ENCODE assay signal across 22 cellular contexts in genomic region chr5:170028124-170028523, GRCh38. TPM values are rescaled to one million over a fixed set of nuclear protein-coding genes. Genes with fewer than 3 reads are reported as not detected.
"Had no signal": no experiment of that assay in that cellular context is flagged by ENCODE, and none has a peak within 500 bp of the region (broad histone marks: within the 10 kb centered on the region; RNA-seq: fewer than 3 reads in every experiment).

No MANE protein-coding gene starts in this region.

- H3K36me3 Mint-ChIP-seq: type B pancreatic cell, WTC11 had no signal

- H3K79me2 ChIP-seq: parathyroid adenoma had no signal

- H3K27me3 Mint-ChIP-seq: activated CD4-positive, alpha-beta memory T cell treated with anti-CD3 and anti-CD28 coated beads, Interleukin-2, amount 10 ng/mL, durations not matched to agents 7 days and 5 days; activated CD8-positive, alpha-beta memory T cell treated with anti-CD3 and anti-CD28 coated beads, Interleukin-2, amount 10 ng/mL, durations not matched to agents 7 days and 5 days; activated naive CD8-positive, alpha-beta T cell treated with anti-CD3 and anti-CD28 coated beads, Interleukin-2, amount 10 ng/mL, durations not matched to agents 7 days and 5 days; central memory CD8-positive, alpha-beta T cell; memory B cell; naive B cell; T-cell had no signal

- H3K4me3 Mint-ChIP-seq: activated CD4-positive, alpha-beta memory T cell treated with anti-CD3 and anti-CD28 coated beads, Interleukin-2, amount 10 ng/mL, durations not matched to agents 7 days and 5 days; activated CD8-positive, alpha-beta memory T cell treated with anti-CD3 and anti-CD28 coated beads, Interleukin-2, amount 10 ng/mL, durations not matched to agents 7 days and 5 days; activated naive CD8-positive, alpha-beta T cell treated with anti-CD3 and anti-CD28 coated beads, Interleukin-2, amount 10 ng/mL, durations not matched to agents 7 days and 5 days; central memory CD8-positive, alpha-beta T cell; memory B cell; T-cell; type B pancreatic cell; WTC11 had no signal

- H3K36me3 ChIP-seq: brain microvascular endothelial cell, esophagus muscularis mucosa had no signal

- H3K4me1 ChIP-seq: esophagus muscularis mucosa, parathyroid adenoma, stomach had no signal

- H3K9me3 ChIP-seq: esophagus muscularis mucosa, mucosa of descending colon, stomach had no signal

- H3K27ac Mint-ChIP-seq: activated CD4-positive, alpha-beta memory T cell treated with anti-CD3 and anti-CD28 coated beads, Interleukin-2, amount 10 ng/mL, durations not matched to agents 7 days and 5 days; activated CD8-positive, alpha-beta memory T cell treated with anti-CD3 and anti-CD28 coated beads, Interleukin-2, amount 10 ng/mL, durations not matched to agents 7 days and 5 days; activated naive CD8-positive, alpha-beta T cell treated with anti-CD3 and anti-CD28 coated beads, Interleukin-2, amount 10 ng/mL, durations not matched to agents 7 days and 5 days; activated T-helper 2 cell treated with anti-CD3 and anti-CD28 coated beads, Interferon-gamma antibody, Interleukin-2, Interleukin-4, amounts not matched to agents 10 μg/mL and 5 μg/mL and 100 μg/mL, durations not matched to agents 14 hours and 24 hours and 36 hours; T-cell; type B pancreatic cell; WTC11 had no signal

- H3K27ac ChIP-seq: brain microvascular endothelial cell, coronary artery, esophagus muscularis mucosa, parathyroid adenoma, stomach had no signal

- DNase-seq: activated CD4-positive, alpha-beta memory T cell treated with anti-CD3 and anti-CD28 coated beads, Interleukin-2, amount 10 ng/mL, durations not matched to agents 7 days and 5 days; activated CD4-positive, alpha-beta T cell treated with anti-CD3 and anti-CD28 coated beads for 4 hours; activated CD8-positive, alpha-beta memory T cell treated with anti-CD3 and anti-CD28 coated beads, Interleukin-2, amount 10 ng/mL, durations not matched to agents 7 days and 5 days; activated naive CD4-positive, alpha-beta T cell treated with Interleukin-2 at 50 U/mL for 16 hours; activated naive CD8-positive, alpha-beta T cell treated with anti-CD3 and anti-CD28 coated beads, Interleukin-2, amount 10 ng/mL, durations not matched to agents 7 days and 5 days; activated T-cell treated with anti-CD3 and anti-CD28 coated beads, Interleukin-2, amount 50 U/mL, for 1 hour; anterior cingulate cortex; brain microvascular endothelial cell; mucosa of descending colon; naive B cell; retina; stimulated activated CD4-positive, alpha-beta T cell treated with anti-CD3 and anti-CD28 coated beads, Interleukin-2, amount 100 ng/mL, for 24 hours; stomach; T-cell had no signal

- H3K4me1 Mint-ChIP-seq: activated CD4-positive, alpha-beta memory T cell treated with anti-CD3 and anti-CD28 coated beads, Interleukin-2, amount 10 ng/mL, durations not matched to agents 7 days and 5 days; activated CD8-positive, alpha-beta memory T cell treated with anti-CD3 and anti-CD28 coated beads, Interleukin-2, amount 10 ng/mL, durations not matched to agents 7 days and 5 days; activated naive CD8-positive, alpha-beta T cell treated with anti-CD3 and anti-CD28 coated beads, Interleukin-2, amount 10 ng/mL, durations not matched to agents 7 days and 5 days; memory B cell; WTC11 had no signal

- H2AFZ ChIP-seq: parathyroid adenoma had no signal

- H3K27me3 ChIP-seq: brain microvascular endothelial cell had no signal

- H3K9ac ChIP-seq: parathyroid adenoma had no signal

- ATAC-seq: activated CD8-positive, alpha-beta memory T cell treated with anti-CD3 and anti-CD28 coated beads, Interleukin-2, amount 10 ng/mL, durations not matched to agents 7 days and 5 days; mucosa of descending colon; T-cell; WTC11 had no signal

- H3K4me3 ChIP-seq: coronary artery, esophagus muscularis mucosa, mucosa of descending colon, stomach had no signal

- H3K9me3 Mint-ChIP-seq: activated CD4-positive, alpha-beta memory T cell treated with anti-CD3 and anti-CD28 coated beads, Interleukin-2, amount 10 ng/mL, durations not matched to agents 7 days and 5 days; activated naive CD8-positive, alpha-beta T cell treated with anti-CD3 and anti-CD28 coated beads, Interleukin-2, amount 10 ng/mL, durations not matched to agents 7 days and 5 days; activated T-helper 2 cell treated with anti-CD3 and anti-CD28 coated beads, Interferon-gamma antibody, Interleukin-2, Interleukin-4, amounts not matched to agents 10 μg/mL and 5 μg/mL and 100 μg/mL, durations not matched to agents 14 hours and 24 hours and 36 hours; central memory CD8-positive, alpha-beta T cell; memory B cell; naive B cell; T-cell; type B pancreatic cell; WTC11 had no signal

RNA-seq across cellular contexts. Expression of gene INSYN2B, which starts 47.8 kb away (rescaled TPM):
- total RNA-seq: activated CD4-positive, alpha-beta memory T cell treated with anti-CD3 and anti-CD28 coated beads, Interleukin-2, amount 10 ng/mL, durations not matched to agents 7 days and 5 days; activated CD8-positive, alpha-beta memory T cell treated with anti-CD3 and anti-CD28 coated beads, Interleukin-2, amount 10 ng/mL, durations not matched to agents 7 days and 5 days; activated naive CD8-positive, alpha-beta T cell treated with anti-CD3 and anti-CD28 coated beads, Interleukin-2, amount 10 ng/mL, durations not matched to agents 7 days and 5 days; activated T-helper 2 cell treated with anti-CD3 and anti-CD28 coated beads, Interferon-gamma antibody, Interleukin-2, Interleukin-4, amounts not matched to agents 10 μg/mL and 5 μg/mL and 100 μg/mL, durations not matched to agents 14 hours and 24 hours and 36 hours; esophagus muscularis mucosa; T-cell; WTC11 had no signal
